ENCODE assay signal across 12 cellular contexts in the genomic region with DNA sequence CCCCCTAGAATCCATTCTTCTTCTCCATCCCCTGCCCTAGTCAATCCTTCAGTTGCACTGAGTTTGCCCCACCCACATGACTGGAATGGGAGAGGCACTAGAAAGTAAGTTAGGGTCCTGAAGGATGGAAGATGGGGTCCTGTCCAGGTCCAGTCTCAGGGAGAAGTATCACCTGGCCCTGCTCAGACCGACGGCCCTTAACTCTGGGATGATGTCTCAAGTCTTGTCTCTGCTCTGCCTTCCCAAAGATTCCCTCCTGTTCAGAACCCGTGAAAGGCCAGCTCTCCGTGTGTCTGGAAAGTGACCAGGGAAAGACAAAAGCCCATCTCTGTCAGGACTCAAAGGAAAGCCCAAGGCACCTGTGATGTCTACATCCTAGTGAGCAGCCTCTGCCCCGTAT.
DNase-seq lines count a peak whose midpoint lies in the region; ATAC-seq and TF ChIP-seq lines count a peak whose summit lies in the region.
"Had no signal": no experiment of that assay in that cellular context is flagged by ENCODE, and none has a peak within 500 bp of the region (broad histone marks: within the 10 kb centered on the region; RNA-seq: fewer than 3 reads in every experiment).

No MANE protein-coding gene starts in this region.

- no peak overlapping the region for H3K4me3 Mint-ChIP-seq in type B pancreatic cell

- H3K27me3 Mint-ChIP-seq in type B pancreatic cell = peaks cover 12% of the 10 kb centered on the region

- no peaks in the 10 kb centered on the region for H3K4me1 Mint-ChIP-seq in type B pancreatic cell (ENCODE audit: unreplicated experiment)

- H3K9me3 ChIP-seq in ascending aorta = no peaks in the 10 kb centered on the region
- H3K9me3 ChIP-seq: HAP-1 had no signal

- no peaks in the 10 kb centered on the region for H3K36me3 Mint-ChIP-seq in type B pancreatic cell

- no peak overlapping the region for H3K27ac Mint-ChIP-seq in type B pancreatic cell

- intact Hi-C loops in ascending aorta (cut with DNase I) (loop anchor here (5.0 kb wide), 1 partner anchor 173 kb away; no protein-coding TSS in a partner anchor), posterior vena cava (cut with DNase I) (no loop called here)

- H3K27ac ChIP-seq in ascending aorta = peak overlapping the region; percentile 90
- H3K27ac ChIP-seq: 22Rv1 had no signal

- peaks cover 13% of the 10 kb centered on the region for H3K9me3 Mint-ChIP-seq in type B pancreatic cell

- no peak overlapping the region for H3K4me3 ChIP-seq in ascending aorta
- H3K4me3 ChIP-seq: HAP-1 had no signal

- ATAC-seq in HG02973 (IDR thresholded peaks at IDR 0.05; ENCODE audit: unreplicated experiment) = no peak
- ATAC-seq: HepG2 had no signal

- H3K36me3 ChIP-seq in ascending aorta = no peaks in the 10 kb centered on the region
- H3K36me3 ChIP-seq: HAP-1 had no signal

- DNase-seq in activated CD4-positive, CD25-positive, alpha-beta regulatory T cell treated with anti-CD3 and anti-CD28 coated beads, Interleukin-2, amount 50 U/mL, for 72 hours = peak; percentile 8
- DNase-seq in activated CD4-positive, CD25-positive, alpha-beta regulatory T cell (lab: John Stamatoyannopoulos, UW) = no peak
- peak in 1 of 2 donors; percentile 54 for DNase-seq in ascending aorta (ENCODE audit: low spot score in 2 of 2)
- DNase-seq in posterior vena cava (ENCODE audit: low spot score) = peak; percentile 40
- DNase-seq in type B pancreatic cell (ENCODE audit: extremely low spot score, unreplicated experiment) = peak; percentile 52
- no peak for DNase-seq in activated gamma-delta T cell (lab: John Stamatoyannopoulos, UW)
- DNase-seq in NK-92 treated with Interleukin-12 subunit alpha and Interleukin-12 subunit beta, amount 100 ng/mL, for 24 hours (lab: John Stamatoyannopoulos, UW) = no peak
- DNase-seq: GOT3 had no signal

- TF ChIP-seq CTCF in ascending aorta (IDR thresholded peaks at IDR 0.05) (no peak), type B pancreatic cell (conservative IDR thresholded peaks at IDR 0.05) (no peak)

- peaks cover 7 to 30% of the 10 kb centered on the region in 2 donors for H3K4me1 ChIP-seq in ascending aorta
- H3K4me1 ChIP-seq: HAP-1 had no signal

- no peaks in the 10 kb centered on the region for H3K27me3 ChIP-seq in ascending aorta

Comparison
In these comparisons a context has a peak if more than half of its experiments do, and no peak if none do; other contexts are left out.
1. DNase-seq: peak in activated CD4-positive, CD25-positive, alpha-beta regulatory T cell treated with anti-CD3 and anti-CD28 coated beads, Interleukin-2, amount 50 U/mL, for 72 hours (single experiment), posterior vena cava (single experiment) and type B pancreatic cell (single experiment); none in activated CD4-positive, CD25-positive, alpha-beta regulatory T cell (0 of 4), activated gamma-delta T cell (single experiment) and NK-92 treated with Interleukin-12 subunit alpha and Interleukin-12 subunit beta, amount 100 ng/mL, for 24 hours (single experiment).